8 cellular contexts compared by ENCODE assay signal in the genomic region with DNA sequence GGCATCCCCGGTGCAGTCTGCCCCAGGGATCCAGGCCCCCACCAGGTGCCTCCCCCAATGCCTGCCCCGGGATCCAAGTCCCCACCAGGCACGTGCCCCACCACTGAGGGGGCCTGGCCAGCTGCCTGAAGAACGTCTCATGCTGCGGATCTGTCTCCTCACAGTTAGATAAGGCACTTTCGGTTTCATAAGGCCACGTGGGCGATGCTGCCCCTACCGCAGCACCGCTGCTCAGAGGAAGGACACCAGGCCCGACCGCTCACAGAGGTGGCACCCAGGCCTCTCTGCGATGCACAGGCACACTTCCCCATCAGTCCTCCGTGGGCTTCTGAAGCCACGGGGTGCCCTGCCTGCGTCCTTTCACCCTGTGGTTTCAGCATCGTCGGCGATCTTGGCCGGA.
A peak's percentile ranks its signal among the peaks of the same experiment; 100 is the strongest.
DNase-seq lines count a peak whose midpoint lies in the region; ATAC-seq and TF ChIP-seq lines count a peak whose summit lies in the region.

No MANE protein-coding gene starts in this region.

- POLR2A ChIA-PET in naive thymus-derived CD4-positive, alpha-beta T cell (lab: Charles Lee): no interaction called here

- no peak overlapping the region for H3K4me2 ChIP-seq in mammary epithelial cell (ENCODE audit: insufficient read depth, low read depth, low read length)

- H3K27ac Mint-ChIP-seq in activated naive CD4-positive, alpha-beta T cell treated with anti-CD3 and anti-CD28 coated beads for 36 hours: peak overlapping the region; percentile 46
- peak overlapping the region in 8 of 9 donors; percentile 33 to 86 (median 72) for H3K27ac Mint-ChIP-seq in naive thymus-derived CD4-positive, alpha-beta T cell

- H3K9me3 ChIP-seq in breast epithelium (no peaks in the 10 kb centered on the region), mammary epithelial cell (replicated peaks; ENCODE audit: insufficient read depth, low read length) (no peaks in the 10 kb centered on the region), vagina (no peaks in the 10 kb centered on the region)
- H3K9me3 ChIP-seq in naive thymus-derived CD4-positive, alpha-beta T cell (ENCODE audit: control insufficient read depth in 2 of 3, low read length in 3 of 3): no peaks in the 10 kb centered on the region

- no peaks in the 10 kb centered on the region for H3K36me3 ChIP-seq in breast epithelium
- peaks cover 6% of the 10 kb centered on the region for H3K36me3 ChIP-seq in mammary epithelial cell (ENCODE audit: insufficient read depth, low read length)
- no peaks in the 10 kb centered on the region for H3K36me3 ChIP-seq in naive thymus-derived CD4-positive, alpha-beta T cell (ENCODE audit: control insufficient read depth in 2 of 3, insufficient read depth in 3 of 3, low read length in 3 of 3)
- H3K36me3 ChIP-seq in vagina: peaks cover 0 to 4% of the 10 kb centered on the region in 2 donors

- BruUV-seq in mammary epithelial cell (replicated peaks; lab: Mats Ljungman, UMichigan): no TSS peak

- peaks cover 2% of the 10 kb centered on the region for H3K4me1 Mint-ChIP-seq in activated naive CD4-positive, alpha-beta T cell treated with anti-CD3 and anti-CD28 coated beads for 36 hours (ENCODE audit: low read depth)
- peaks cover 0 to 7% (median 4%) of the 10 kb centered on the region in 7 donors for H3K4me1 Mint-ChIP-seq in naive thymus-derived CD4-positive, alpha-beta T cell

- ATAC-seq in naive thymus-derived CD4-positive, alpha-beta T cell: peak; percentile 84
- no peak for ATAC-seq in HG03280 (IDR thresholded peaks at IDR 0.05; ENCODE audit: unreplicated experiment)

- no peaks in the 10 kb centered on the region for H4K20me1 ChIP-seq in mammary epithelial cell (ENCODE audit: insufficient read depth, low read length)

- H3K4me3 Mint-ChIP-seq in activated naive CD4-positive, alpha-beta T cell treated with anti-CD3 and anti-CD28 coated beads for 36 hours: no peak overlapping the region
- H3K4me3 Mint-ChIP-seq in naive thymus-derived CD4-positive, alpha-beta T cell: peak overlapping the region; percentile 25 to 75 (median 66)

- no peaks in the 10 kb centered on the region for H3K79me2 ChIP-seq in mammary epithelial cell (ENCODE audit: insufficient read depth, low read length)

- H3K27ac ChIP-seq in breast epithelium: peak overlapping the region; percentile 9 to 72
- no peak overlapping the region for H3K27ac ChIP-seq in mammary epithelial cell (ENCODE audit: insufficient read depth, low read depth, low read length)
- no peak overlapping the region for H3K27ac ChIP-seq in naive thymus-derived CD4-positive, alpha-beta T cell (ENCODE audit: low read depth, low read length)
- H3K27ac ChIP-seq in vagina: peak overlapping the region; percentile 33

- no peaks in the 10 kb centered on the region for H3K27me3 Mint-ChIP-seq in activated naive CD4-positive, alpha-beta T cell treated with anti-CD3 and anti-CD28 coated beads for 36 hours (ENCODE audit: low read depth)
- H3K27me3 Mint-ChIP-seq in naive thymus-derived CD4-positive, alpha-beta T cell: no peaks in the 10 kb centered on the region

- no peak overlapping the region for H3K9ac ChIP-seq in mammary epithelial cell (ENCODE audit: insufficient read depth, low read length)

- no peaks in the 10 kb centered on the region for H3K27me3 ChIP-seq in breast epithelium
- no peaks in the 10 kb centered on the region for H3K27me3 ChIP-seq in mammary epithelial cell (ENCODE audit: insufficient read depth, low read length)
- H3K27me3 ChIP-seq in naive thymus-derived CD4-positive, alpha-beta T cell (ENCODE audit: control insufficient read depth in 2 of 2, insufficient read depth in 2 of 2, low read length in 2 of 2): no peaks in the 10 kb centered on the region
- no peaks in the 10 kb centered on the region for H3K27me3 ChIP-seq in vagina

- CTCF ChIA-PET in mammary epithelial cell (lab: Charles Lee; ENCODE audit: low non-redundant PET): no interaction called here
- CTCF ChIA-PET in activated naive CD4-positive, alpha-beta T cell treated with anti-CD3 and anti-CD28 coated beads for 36 hours (lab: Charles Lee): no interaction called here
- CTCF ChIA-PET in naive thymus-derived CD4-positive, alpha-beta T cell (lab: Charles Lee): no interaction called here

- intact Hi-C loops in breast epithelium (cut with DNase I; ENCODE audit: low total_unique reads): no loop called here
- intact Hi-C loops in mammary epithelial cell (cut with micrococcal nuclease): no loop called here
- intact Hi-C loops in activated naive CD4-positive, alpha-beta T cell treated with anti-CD3 and anti-CD28 coated beads for 36 hours (cut with micrococcal nuclease): no loop called here
- intact Hi-C loops in naive thymus-derived CD4-positive, alpha-beta T cell (cut with micrococcal nuclease): no loop called here
- intact Hi-C loops in vagina (cut with DNase I): no loop called here

- in situ Hi-C loops in mammary epithelial cell (cut with MboI; ENCODE audit: low sequenced_read_pairs in 2 of 2): loop anchor here in 1 of 2 donors (5.0 kb wide), 1 partner anchor 230 kb away; no protein-coding TSS in a partner anchor

- H3K4me3 ChIP-seq in breast epithelium (peak overlapping the region in 2 of 3 donors; percentile 16 to 57), mammary epithelial cell (replicated peaks in 1 of 3; ENCODE audit: insufficient read depth in 1 of 3, low read depth in 2 of 3, low read length in 3 of 3) (no peak overlapping the region), vagina (peak overlapping the region in 1 of 2 donors; percentile 4)
- peak overlapping the region; percentile 8 for H3K4me3 ChIP-seq in naive thymus-derived CD4-positive, alpha-beta T cell (ENCODE audit: low read length)

- H3K36me3 Mint-ChIP-seq in activated naive CD4-positive, alpha-beta T cell treated with anti-CD3 and anti-CD28 coated beads for 36 hours (ENCODE audit: low read depth): peaks cover 2% of the 10 kb centered on the region
- peaks cover 0 to 3% (median 0%) of the 10 kb centered on the region in 5 donors for H3K36me3 Mint-ChIP-seq in naive thymus-derived CD4-positive, alpha-beta T cell

- whole genome bisulfite sequencing in mammary epithelial cell (ENCODE audit: low coverage, missing lambda C conversion rate): 54% methylated on average over 9 of the region's 20 CpGs

- TF ChIP-seq CTCF in breast epithelium (IDR thresholded peaks at IDR 0.05) (no peak), mammary epithelial cell (conservative IDR thresholded peaks at IDR 0.05 in 1 of 2, IDR thresholded peaks at IDR 0.05 in 1 of 2; ENCODE audit: extremely low read depth in 1 of 2, insufficient read depth in 1 of 2, low read depth in 1 of 2, low read length in 2 of 2) (no peak), vagina (IDR thresholded peaks at IDR 0.05) (no peak)

- dilution Hi-C loops in mammary epithelial cell (cut with HindIII; ENCODE audit: low sequenced_read_pairs): no loop called here

- H3K9me3 Mint-ChIP-seq in activated naive CD4-positive, alpha-beta T cell treated with anti-CD3 and anti-CD28 coated beads for 36 hours: no peaks in the 10 kb centered on the region
- H3K9me3 Mint-ChIP-seq in naive thymus-derived CD4-positive, alpha-beta T cell: peaks cover 0 to 1% (median 0%) of the 10 kb centered on the region in 11 donors

- H3K4me1 ChIP-seq in breast epithelium: peaks cover 2 to 8% of the 10 kb centered on the region in 2 donors
- H3K4me1 ChIP-seq in mammary epithelial cell (ENCODE audit: insufficient read depth, low read length): peaks cover 16% of the 10 kb centered on the region
- peaks cover 0 to 7% of the 10 kb centered on the region in 2 donors for H3K4me1 ChIP-seq in naive thymus-derived CD4-positive, alpha-beta T cell (ENCODE audit: control insufficient read depth in 2 of 2, insufficient read depth in 2 of 2, low read length in 2 of 2)
- peaks cover 36% of the 10 kb centered on the region for H3K4me1 ChIP-seq in vagina

- no peak overlapping the region for H2AFZ ChIP-seq in mammary epithelial cell (ENCODE audit: low read depth, low read length)

- TF ChIP-seq POLR2A in breast epithelium (IDR thresholded peaks at IDR 0.05): no peak
- TF ChIP-seq POLR2A in vagina (IDR thresholded peaks at IDR 0.05): no peak

- DNase-seq in breast epithelium (ENCODE audit: low spot score in 2 of 2) (no peak), mammary epithelial cell (no peak), vagina (ENCODE audit: extremely low spot score in 2 of 2) (no peak), EL (no peak), amygdala (lab: John Stamatoyannopoulos, UW) (no peak)
- DNase-seq in activated naive CD4-positive, alpha-beta T cell treated with anti-CD3 and anti-CD28 coated beads for 36 hours: peak; percentile 28
- peak in 8 of 9 donors; percentile 3 to 46 (median 28) for DNase-seq in naive thymus-derived CD4-positive, alpha-beta T cell

Comparison
In these comparisons a context has a peak if more than half of its experiments do, and no peak if none do; other contexts are left out.
1. H3K27ac ChIP-seq: peak in breast epithelium (2 of 2) and vagina (single experiment); none in mammary epithelial cell (single experiment) and naive thymus-derived CD4-positive, alpha-beta T cell (single experiment).
2. H3K4me3 ChIP-seq: peak in breast epithelium (2 of 3) and naive thymus-derived CD4-positive, alpha-beta T cell (single experiment); none in mammary epithelial cell (0 of 3).
3. DNase-seq: peak in activated naive CD4-positive, alpha-beta T cell treated with anti-CD3 and anti-CD28 coated beads for 36 hours (single experiment) and naive thymus-derived CD4-positive, alpha-beta T cell (8 of 9); none in breast epithelium (0 of 2), mammary epithelial cell (single experiment), vagina (0 of 2), EL (single experiment) and amygdala (0 of 56).